In the genomic region with DNA sequence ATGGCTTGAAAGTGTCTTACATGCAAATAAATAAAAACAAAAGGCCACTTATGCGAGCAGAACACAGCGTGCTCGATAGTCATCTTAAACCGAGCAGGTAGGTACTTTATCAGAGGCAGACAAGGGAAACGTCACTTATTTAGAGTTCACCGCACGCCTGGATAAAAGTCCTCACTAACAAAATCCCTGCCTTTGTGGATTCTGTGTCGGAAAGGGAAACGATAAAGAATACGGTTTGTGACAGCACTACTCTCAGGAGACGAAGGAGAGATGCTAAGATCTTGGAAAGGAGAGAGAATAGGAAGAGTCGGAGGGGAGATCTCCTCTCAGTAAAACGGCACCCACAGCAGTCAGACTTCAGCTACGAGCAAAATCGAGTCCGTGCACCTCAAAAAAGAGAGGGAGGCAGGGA, we compare ENCODE assay signal across 8 cellular contexts. TPM values are rescaled to one million over a fixed set of nuclear protein-coding genes. Genes with fewer than 3 reads are reported as not detected.
A peak's percentile ranks its signal among the peaks of the same experiment; 100 is the strongest.
DNase-seq lines count a peak whose midpoint lies in the region; ATAC-seq and TF ChIP-seq lines count a peak whose summit lies in the region.

No MANE protein-coding gene starts in this region.

- POLR2A ChIA-PET in Panc1 (lab: Charles Lee), result interaction anchor here (0.6 kb wide), 2 partner anchors 141 to 1282 kb away, joined by 3 read pairs; partner anchors contain the start of genes CAB39L and SETDB2

- H3K27ac ChIP-seq in Panc1 (ENCODE audit: low read length), result peak overlapping the region; percentile 79

- BruUV-seq in Panc1 (replicated peaks; lab: Mats Ljungman, UMichigan), result no TSS peak

- H3K27me3 ChIP-seq in Panc1 (ENCODE audit: control insufficient read depth, insufficient read depth, low read length), result no peaks in the 10 kb centered on the region
- no peaks in the 10 kb centered on the region for H3K27me3 ChIP-seq in endocrine pancreas (ENCODE audit: control insufficient read depth, insufficient read depth, low read length)
- H3K27me3 ChIP-seq in mucosa of stomach (ENCODE audit: control insufficient read depth, insufficient read depth, low read length), result no peaks in the 10 kb centered on the region

- H3K9ac ChIP-seq in endocrine pancreas (ENCODE audit: control insufficient read depth, insufficient read depth, low read length) (peak overlapping the region; percentile 74), mucosa of stomach (ENCODE audit: low read length) (peak overlapping the region; percentile 86)

- DNase-seq in NCI-H82 (lab: John Stamatoyannopoulos, UW), result peak; percentile 61
- DNase-seq in NCI-H82 treated with DMSO at 0.1 percent for 48 hours (lab: John Stamatoyannopoulos, UW; ENCODE audit: unreplicated experiment), result no peak
- no peak for DNase-seq in Panc1 (ENCODE audit: low read depth, low spot score)
- DNase-seq in iPS-NIHi11 (ENCODE audit: low spot score), result no peak
- DNase-seq in activated CD4-positive, alpha-beta T cell treated with anti-CD3 and anti-CD28 coated beads, Interleukin-2, amount 50 U/mL, for 1 hour, result no peak

- H3K36me3 ChIP-seq in Panc1 (ENCODE audit: control insufficient read depth, insufficient read depth, low read length), result peaks cover 3% of the 10 kb centered on the region; the same call in 1 of the 2 replicates
- no peaks in the 10 kb centered on the region for H3K36me3 ChIP-seq in endocrine pancreas (ENCODE audit: control insufficient read depth, insufficient read depth, low read length)
- H3K36me3 ChIP-seq in mucosa of stomach (ENCODE audit: control insufficient read depth, insufficient read depth, low read length), result no peaks in the 10 kb centered on the region

- no peaks in the 10 kb centered on the region for H3K9me3 ChIP-seq in Panc1 (ENCODE audit: control insufficient read depth, insufficient read depth, low read depth, low read length)
- no peaks in the 10 kb centered on the region for H3K9me3 ChIP-seq in endocrine pancreas (ENCODE audit: control insufficient read depth, low read length)
- no peaks in the 10 kb centered on the region for H3K9me3 ChIP-seq in mucosa of stomach (ENCODE audit: control insufficient read depth, low read length)

- H3K4me1 ChIP-seq in Panc1 (ENCODE audit: control insufficient read depth, insufficient read depth, low read length), result peaks cover 7% of the 10 kb centered on the region; the same call in 1 of the 2 replicates
- H3K4me1 ChIP-seq in endocrine pancreas (ENCODE audit: control insufficient read depth, insufficient read depth, low read length), result peaks cover 8% of the 10 kb centered on the region
- peaks cover 8% of the 10 kb centered on the region for H3K4me1 ChIP-seq in mucosa of stomach (ENCODE audit: control insufficient read depth, insufficient read depth, low read length)

- peak overlapping the region; percentile 75 to 87 for H3K4me3 ChIP-seq in Panc1 (ENCODE audit: low read depth in 2 of 2, low read length in 2 of 2)
- peak overlapping the region; percentile 90 for H3K4me3 ChIP-seq in endocrine pancreas (ENCODE audit: control insufficient read depth, insufficient read depth, low read length)
- H3K4me3 ChIP-seq in mucosa of stomach (ENCODE audit: low read length), result peak overlapping the region; percentile 43

- ATAC-seq in HG02763 (IDR thresholded peaks at IDR 0.05; ENCODE audit: unreplicated experiment) (peak; percentile 21), Panc1 (peak; percentile 2; the same call in 1 of the 2 replicates)

- in situ Hi-C loops in Panc1 (cut with HindIII; ENCODE audit: low pct_unique_long_range_greater_than_20kb, low sequenced_read_pairs), result no loop called here

- intact Hi-C loops in Panc1 (cut with micrococcal nuclease; ENCODE audit: unreplicated experiment), result no loop called here

- no peak for TF ChIP-seq CTCF in Panc1 (IDR thresholded peaks at IDR 0.05)

- CTCF ChIA-PET in Panc1 (lab: Charles Lee), result no interaction called here

RNA-seq across cellular contexts. Expression of gene RCBTB1, which starts 0.6 kb away (rescaled TPM):
- total RNA-seq in Panc1 (2021; ENCODE audit: unreplicated experiment), result 14.8 TPM
- polyA plus RNA-seq in Panc1 (2012; ENCODE audit: insufficient read length), result 12.2 TPM

RNA-seq across cellular contexts. Expression of gene ARL11, which starts 43.5 kb away (rescaled TPM):
- total RNA-seq in Panc1 (2021; ENCODE audit: unreplicated experiment), result not detected
- polyA plus RNA-seq in Panc1 (2012; ENCODE audit: insufficient read length), result 0.10 TPM
